Comparison of ENCODE assay signal across 10 cellular contexts in the genomic region with DNA sequence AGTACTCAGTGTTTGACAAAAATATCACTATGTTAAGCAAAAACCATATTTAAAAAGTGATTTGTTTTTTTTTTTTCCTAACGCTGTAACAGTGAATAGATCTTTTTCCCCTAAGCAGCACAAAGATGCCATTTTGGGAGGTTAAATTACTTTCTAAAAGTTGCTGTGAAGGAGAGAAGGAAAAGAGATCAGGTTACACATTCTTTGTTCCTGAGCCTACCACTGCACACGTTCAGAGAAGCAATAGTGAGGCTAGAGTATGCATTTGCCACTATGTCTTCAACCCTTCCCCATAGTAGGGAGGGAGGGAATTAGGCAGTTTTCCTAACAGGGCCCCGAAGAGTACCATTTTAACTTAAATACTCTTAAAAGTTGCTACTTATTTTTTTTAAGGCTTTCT. TPM values are rescaled to one million over a fixed set of nuclear protein-coding genes. Genes with fewer than 3 reads are reported as not detected.
DNase-seq lines count a peak whose midpoint lies in the region; ATAC-seq, FAIRE-seq and TF ChIP-seq lines count a peak whose summit lies in the region.
"Had no signal": no experiment of that assay in that cellular context is flagged by ENCODE, and none has a peak within 500 bp of the region (broad histone marks: within the 10 kb centered on the region; RNA-seq: fewer than 3 reads in every experiment).

No MANE protein-coding gene starts in this region.

- DNase-seq in GM18507 (ENCODE audit: extremely low spot score, insufficient read length, low read depth) (no peak), NCI-H82 treated with DMSO at 0.1 percent for 48 hours (lab: John Stamatoyannopoulos, UW; ENCODE audit: unreplicated experiment) (peak; percentile 6), fibroblast of peridontal ligament (ENCODE audit: extremely low read depth) (peak; percentile 87), progenitor cell of endocrine pancreas (ENCODE audit: low spot score, unreplicated experiment) (no peak), RPMI8226 (no peak)
- DNase-seq: activated CD4-positive, alpha-beta T cell treated with anti-CD3 and anti-CD28 coated beads, Interleukin-2, amount 50 U/mL, for 1 hour had no signal

- FAIRE-seq in GM18507 (lab: Jason Lieb, UNC), result peak; percentile 33

- TF ChIP-seq CTCF in progenitor cell of endocrine pancreas (IDR thresholded peaks at IDR 0.05; ENCODE audit: unreplicated experiment), result no peak

- ATAC-seq in HG03108 (IDR thresholded peaks at IDR 0.05; ENCODE audit: unreplicated experiment) (no peak), HG03159 (IDR thresholded peaks at IDR 0.05; ENCODE audit: unreplicated experiment) (no peak), HG02884 (IDR thresholded peaks at IDR 0.05; ENCODE audit: unreplicated experiment) (no peak)

- peaks cover 20% of the 10 kb centered on the region for H3K4me1 Mint-ChIP-seq in progenitor cell of endocrine pancreas (ENCODE audit: low read depth)

- peak overlapping the region; percentile 95 for H3K27ac Mint-ChIP-seq in progenitor cell of endocrine pancreas
- H3K27ac Mint-ChIP-seq: IgD-negative memory B cell had no signal

- no peaks in the 10 kb centered on the region for H3K27me3 Mint-ChIP-seq in progenitor cell of endocrine pancreas
- H3K27me3 Mint-ChIP-seq: IgD-negative memory B cell had no signal

- H3K9me3 Mint-ChIP-seq in progenitor cell of endocrine pancreas (ENCODE audit: low read depth), result no peaks in the 10 kb centered on the region
- H3K9me3 Mint-ChIP-seq: IgD-negative memory B cell had no signal

- H3K4me3 Mint-ChIP-seq in progenitor cell of endocrine pancreas (ENCODE audit: low read depth), result peak overlapping the region; percentile 49
- H3K4me3 Mint-ChIP-seq: IgD-negative memory B cell had no signal

- peaks cover 2% of the 10 kb centered on the region for H3K36me3 Mint-ChIP-seq in progenitor cell of endocrine pancreas (ENCODE audit: insufficient read depth)

RNA-seq across cellular contexts. Expression of a gene that starts 38.9 kb away (rescaled TPM):
- total RNA-seq in progenitor cell of endocrine pancreas, result 80.7 and 89.7 TPM in 2 replicates

Comparison
In these comparisons a context has a peak if more than half of its experiments do, and no peak if none do; other contexts are left out.
1. DNase-seq: peak in NCI-H82 treated with DMSO at 0.1 percent for 48 hours (single experiment) and fibroblast of peridontal ligament (single experiment); none in GM18507 (single experiment), progenitor cell of endocrine pancreas (single experiment) and RPMI8226 (single experiment).